Comparison of ENCODE assay signal across 8 cellular contexts in the genomic region with DNA sequence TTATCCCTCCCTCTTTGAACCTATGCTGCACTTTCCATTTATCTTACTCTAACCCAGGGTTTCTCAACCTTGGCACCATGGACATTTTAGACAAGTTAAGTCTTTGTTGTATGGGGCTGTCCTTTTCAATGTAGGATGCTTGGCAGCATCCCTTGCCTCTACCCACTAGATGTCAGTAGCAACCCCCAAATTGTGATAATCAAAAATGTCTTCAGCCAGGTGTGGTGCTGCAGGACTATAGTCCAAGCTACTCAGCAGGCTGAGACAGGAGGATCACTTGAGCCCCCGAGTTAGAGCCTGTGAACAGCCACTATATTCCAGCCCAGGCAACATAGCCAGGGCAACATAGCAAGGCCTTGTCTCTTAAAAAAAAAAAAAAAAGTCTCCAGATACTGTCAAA. TPM values are rescaled to one million over a fixed set of nuclear protein-coding genes. Genes with fewer than 3 reads are reported as not detected.
DNase-seq lines count a peak whose midpoint lies in the region; ATAC-seq and TF ChIP-seq lines count a peak whose summit lies in the region.
"Had no signal": no experiment of that assay in that cellular context is flagged by ENCODE, and none has a peak within 500 bp of the region (broad histone marks: within the 10 kb centered on the region; RNA-seq: fewer than 3 reads in every experiment).

No MANE protein-coding gene starts in this region.

- no peak overlapping the region for H4K8ac ChIP-seq in neuronal stem cell (ENCODE audit: low read depth, low read length)

- H3K27me3 ChIP-seq in brain microvascular endothelial cell (replicated peaks) = no peaks in the 10 kb centered on the region
- H3K27me3 ChIP-seq in neuronal stem cell (ENCODE audit: control insufficient read depth in 3 of 3, insufficient read depth in 3 of 3, low read depth in 1 of 3, low read length in 3 of 3) = peaks cover 0 to 3% (median 0%) of the 10 kb centered on the region in 3 experiments

- in situ Hi-C loops in GM13977 (cut with MboI; ENCODE audit: low pct_unique_long_range_greater_than_20kb, low sequenced_read_pairs, unreplicated experiment) (no loop called here), brain microvascular endothelial cell (cut with HindIII; ENCODE audit: low pct_ligation_motif_present, low sequenced_read_pairs) (no loop called here)

- H3K18ac ChIP-seq in neuronal stem cell (ENCODE audit: low read length) = no peak overlapping the region

- TF ChIP-seq CTCF in GM13977 (IDR thresholded peaks at IDR 0.05; ENCODE audit: extremely low read depth, insufficient read depth, missing control alignments) = peak; percentile 47
- peak; percentile 67 for TF ChIP-seq CTCF in brain microvascular endothelial cell (IDR thresholded peaks at IDR 0.05; ENCODE audit: low read depth, low read length, missing control alignments)

- ATAC-seq in GM19328 (IDR thresholded peaks at IDR 0.05; ENCODE audit: unreplicated experiment) = no peak

- H3K36me3 ChIP-seq in brain microvascular endothelial cell (replicated peaks) (no peaks in the 10 kb centered on the region), neuronal stem cell (replicated peaks in 1 of 2; ENCODE audit: control insufficient read depth in 2 of 2, insufficient read depth in 2 of 2, low read length in 2 of 2) (no peaks in the 10 kb centered on the region)
- H3K36me3 ChIP-seq: pancreas had no signal

- H3K4me3 ChIP-seq in brain microvascular endothelial cell (ENCODE audit: low read depth, low read length) (no peak overlapping the region), neuronal stem cell (ENCODE audit: low read length in 2 of 2) (no peak overlapping the region)
- H3K4me3 ChIP-seq: pancreas had no signal

- DNase-seq in GM13977 (ENCODE audit: low spot score) = no peak
- DNase-seq in NCI-H1105 (lab: John Stamatoyannopoulos, UW) = peak; percentile 28
- DNase-seq in brain microvascular endothelial cell = peak; percentile 7
- peak; percentile 1 for DNase-seq in neuronal stem cell (ENCODE audit: low spot score)
- DNase-seq in middle frontal gyrus (ENCODE audit: extremely low spot score, low spot score) = no peak
- no peak for DNase-seq in dedifferentiated amniotic fluid mesenchymal stem cell (ENCODE audit: extremely low spot score)
- DNase-seq: pancreas had no signal

- H3K79me1 ChIP-seq in neuronal stem cell (ENCODE audit: low read depth, low read length) = no peaks in the 10 kb centered on the region

- no peak overlapping the region for H3K4ac ChIP-seq in neuronal stem cell (ENCODE audit: low read length)

- no CpG with 5 or more reads among the region's 1 CpG for WGBS in neuronal stem cell (ENCODE audit: extremely low coverage in 2 of 2, insufficient read length in 2 of 2, insufficient replicate concordance in 1 of 2), 2 donors

- no peak overlapping the region for H3K23ac ChIP-seq in neuronal stem cell (ENCODE audit: low read depth, low read length, poor library complexity)

- H2BK120ac ChIP-seq in neuronal stem cell (ENCODE audit: low read depth, low read length) = no peak overlapping the region

- H3K27ac ChIP-seq in brain microvascular endothelial cell (no peak overlapping the region), neuronal stem cell (replicated peaks; ENCODE audit: low read length) (no peak overlapping the region)
- H3K27ac ChIP-seq: pancreas had no signal

- H2AK5ac ChIP-seq in neuronal stem cell (ENCODE audit: low read depth, low read length) = no peak overlapping the region

- no peaks in the 10 kb centered on the region for H3K9me3 ChIP-seq in neuronal stem cell (replicated peaks in 1 of 2; ENCODE audit: control insufficient read depth in 2 of 2, insufficient read depth in 1 of 2, low read depth in 1 of 2, low read length in 2 of 2)
- H3K9me3 ChIP-seq: pancreas had no signal

- no peak overlapping the region for H3K4me2 ChIP-seq in neuronal stem cell (ENCODE audit: insufficient read depth, low read length, poor library complexity, severe bottlenecking)

- no peak overlapping the region for H2BK15ac ChIP-seq in neuronal stem cell (ENCODE audit: low read length)

- no peak overlapping the region for H2BK12ac ChIP-seq in neuronal stem cell (ENCODE audit: low read length)

- H2AFZ ChIP-seq in neuronal stem cell (ENCODE audit: low read length) = no peak overlapping the region

- no peak overlapping the region for H3K9ac ChIP-seq in neuronal stem cell (ENCODE audit: low read depth, low read length, poor library complexity)

- no peak overlapping the region for H4K91ac ChIP-seq in neuronal stem cell (ENCODE audit: low read depth, low read length, poor library complexity)

- no peak overlapping the region for H2BK5ac ChIP-seq in neuronal stem cell (ENCODE audit: low read length)

- no peak overlapping the region for H3K14ac ChIP-seq in neuronal stem cell (ENCODE audit: low read length)

- H3K4me1 ChIP-seq in neuronal stem cell (ENCODE audit: control insufficient read depth in 2 of 2, insufficient read depth in 1 of 2, low read depth in 1 of 2, low read length in 2 of 2) = no peaks in the 10 kb centered on the region
- H3K4me1 ChIP-seq: pancreas had no signal

RNA-seq across cellular contexts. Expression of a gene that starts 7.0 kb away (rescaled TPM):
- 8.2 TPM for polyA plus RNA-seq in neuronal stem cell (2013, experiment 1 of 2)
- polyA plus RNA-seq in neuronal stem cell (2013, experiment 2 of 2) = 8.7 TPM

RNA-seq across cellular contexts. Expression of a gene that starts 37.7 kb away (rescaled TPM):
- not detected for polyA plus RNA-seq in neuronal stem cell (2013, experiment 1 of 2)
- polyA plus RNA-seq in neuronal stem cell (2013, experiment 2 of 2) = not detected
- polyA plus RNA-seq: pancreas had no signal

Comparison
In these comparisons a context has a peak if more than half of its experiments do, and no peak if none do; other contexts are left out.
1. DNase-seq: peak in NCI-H1105 (single experiment), brain microvascular endothelial cell (single experiment) and neuronal stem cell (single experiment); none in GM13977 (single experiment), middle frontal gyrus (single experiment) and dedifferentiated amniotic fluid mesenchymal stem cell (single experiment).